17 cellular contexts compared by ENCODE assay signal in genomic region chr11:105577645-105578044, GRCh38. TPM values are rescaled to one million over a fixed set of nuclear protein-coding genes. Genes with fewer than 3 reads are reported as not detected.
DNase-seq lines count a peak whose midpoint lies in the region; ATAC-seq and TF ChIP-seq lines count a peak whose summit lies in the region.
"Had no signal": no experiment of that assay in that cellular context is flagged by ENCODE, and none has a peak within 500 bp of the region (broad histone marks: within the 10 kb centered on the region; RNA-seq: fewer than 3 reads in every experiment).

No MANE protein-coding gene starts in this region.

- H3K4me3 Mint-ChIP-seq in endodermal cell, result no peak overlapping the region
- H3K4me3 Mint-ChIP-seq: activated CD8-positive, alpha-beta T cell treated with anti-CD3 and anti-CD28 coated beads for 36 hours; mesothelial cell of epicardium had no signal

- H3K36me3 ChIP-seq in endodermal cell (ENCODE audit: control insufficient read depth, insufficient read depth, low read length), result no peaks in the 10 kb centered on the region
- no peaks in the 10 kb centered on the region for H3K36me3 ChIP-seq in upper lobe of right lung
- H3K36me3 ChIP-seq: esophagus squamous epithelium had no signal

- peaks cover 5% of the 10 kb centered on the region for H3K27me3 ChIP-seq in endodermal cell (ENCODE audit: control insufficient read depth, insufficient read depth, low read length, poor library complexity, severe bottlenecking)
- no peaks in the 10 kb centered on the region for H3K27me3 ChIP-seq in upper lobe of right lung
- H3K27me3 ChIP-seq: esophagus squamous epithelium had no signal

- intact Hi-C loops in upper lobe of right lung (cut with DNase I), result no loop called here

- ATAC-seq in upper lobe of right lung (no peak), GM19463 (IDR thresholded peaks at IDR 0.05; ENCODE audit: unreplicated experiment) (no peak)
- ATAC-seq: A549; activated CD8-positive, alpha-beta T cell treated with anti-CD3 and anti-CD28 coated beads for 36 hours had no signal

- no peaks in the 10 kb centered on the region for H3K36me3 Mint-ChIP-seq in endodermal cell (ENCODE audit: low read depth)
- H3K36me3 Mint-ChIP-seq: mesothelial cell of epicardium had no signal

- in situ Hi-C loops in G401 (cut with HindIII; ENCODE audit: low sequenced_read_pairs), result no loop called here

- peaks cover 8% of the 10 kb centered on the region for H3K27me3 Mint-ChIP-seq in endodermal cell (ENCODE audit: insufficient read depth)
- H3K27me3 Mint-ChIP-seq: activated CD8-positive, alpha-beta T cell treated with anti-CD3 and anti-CD28 coated beads for 36 hours had no signal

- H3K9me3 Mint-ChIP-seq in endodermal cell, result no peaks in the 10 kb centered on the region
- H3K9me3 Mint-ChIP-seq: activated CD8-positive, alpha-beta T cell treated with anti-CD3 and anti-CD28 coated beads for 36 hours had no signal

- H3K4me1 ChIP-seq in endodermal cell (ENCODE audit: control insufficient read depth, insufficient read depth, low read length) (no peaks in the 10 kb centered on the region), upper lobe of right lung (no peaks in the 10 kb centered on the region)
- H3K4me1 ChIP-seq: A549, esophagus squamous epithelium, parathyroid adenoma had no signal

- H3K4me3 ChIP-seq in endodermal cell (ENCODE audit: low read length) (no peak overlapping the region), upper lobe of right lung (no peak overlapping the region)
- H3K4me3 ChIP-seq: A549, esophagus squamous epithelium had no signal

- no peak overlapping the region for H3K27ac Mint-ChIP-seq in endodermal cell
- H3K27ac Mint-ChIP-seq: activated CD8-positive, alpha-beta T cell treated with anti-CD3 and anti-CD28 coated beads for 36 hours; mesothelial cell of epicardium had no signal

- POLR2A ChIA-PET in RWPE1 (lab: Yijun Ruan, JAX; ENCODE audit: low non-redundant PET), result no interaction called here

- peak; percentile 0 for DNase-seq in NOMO-1 treated with DMSO at 0.1 percent for 48 hours (lab: John Stamatoyannopoulos, UW; ENCODE audit: unreplicated experiment)
- DNase-seq in NOMO-1 treated with dmso at 0.1 percent for 144 hours (lab: John Stamatoyannopoulos, UW; ENCODE audit: unreplicated experiment), result no peak
- DNase-seq in RWPE1 (ENCODE audit: low spot score), result peak; percentile 2
- no peak for DNase-seq in endodermal cell
- DNase-seq in renal cortical epithelial cell (ENCODE audit: low read depth), result peak; percentile 15
- DNase-seq in G401 (ENCODE audit: low spot score), result no peak
- DNase-seq in upper lobe of right lung, result no peak
- DNase-seq: activated CD8-positive, alpha-beta T cell treated with anti-CD3 and anti-CD28 coated beads for 36 hours; esophagus squamous epithelium; NCI-H2081 treated with DMSO at 0.1 percent for 48 hours; stimulated activated CD8-positive, alpha-beta memory T cell treated with anti-CD3 and anti-CD28 coated beads, Interleukin-4, amount 100 ng/mL, for 48 hours had no signal

- no peak overlapping the region for H3K27ac ChIP-seq in RWPE1
- no peak overlapping the region for H3K27ac ChIP-seq in endodermal cell (ENCODE audit: low read depth, low read length)
- H3K27ac ChIP-seq in upper lobe of right lung, result no peak overlapping the region
- H3K27ac ChIP-seq: A549, esophagus squamous epithelium, parathyroid adenoma had no signal

- no peak overlapping the region for H3K9ac ChIP-seq in endodermal cell (ENCODE audit: extremely low read depth, low read length, poor library complexity, severe bottlenecking)
- H3K9ac ChIP-seq: parathyroid adenoma had no signal

- no peaks in the 10 kb centered on the region for H3K4me1 Mint-ChIP-seq in endodermal cell

- TF ChIP-seq CTCF in RWPE1 (conservative IDR thresholded peaks at IDR 0.05; ENCODE audit: low read depth), result no peak
- peak; percentile 41 for TF ChIP-seq CTCF in endodermal cell (conservative IDR thresholded peaks at IDR 0.05)
- no peak for TF ChIP-seq CTCF in upper lobe of right lung (IDR thresholded peaks at IDR 0.05)

- H3K9me3 ChIP-seq in endodermal cell (ENCODE audit: control insufficient read depth, low read length), result no peaks in the 10 kb centered on the region
- no peaks in the 10 kb centered on the region for H3K9me3 ChIP-seq in upper lobe of right lung
- H3K9me3 ChIP-seq: A549, esophagus squamous epithelium had no signal

- WGBS in endodermal cell (ENCODE audit: insufficient coverage in 1 of 2, insufficient read length in 1 of 2), 2 experiments, result 89 to 100% methylated on average over 2 of the region's 2 CpGs

- CTCF ChIA-PET in RWPE1 (lab: Yijun Ruan, JAX), result no interaction called here

RNA-seq across cellular contexts. Expression of gene GRIA4, which starts 32.2 kb away (rescaled TPM):
- total RNA-seq in endodermal cell, result under 1 TPM; 0.18 to 0.37 TPM
- polyA plus RNA-seq in endodermal cell (2013, experiment 1 of 2), result 3.7 TPM
- polyA plus RNA-seq in endodermal cell (2013, experiment 2 of 2), result 3.3 TPM
- total RNA-seq in renal cortical epithelial cell, result 0.05 and 3.1 TPM in 2 replicates
- total RNA-seq in G401 (2014; rRNA removed; shearing (Covaris generic)), result not detected in 2 replicates
- total RNA-seq in upper lobe of right lung, result not detected
- total RNA-seq: activated CD8-positive, alpha-beta T cell treated with anti-CD3 and anti-CD28 coated beads for 36 hours; esophagus squamous epithelium; OCI-LY7; T-helper 2 cell treated with Interferon-gamma antibody and Interleukin-4, amounts not matched to agents 100 ng/mL and 5 ng/mL, for 36 hours had no signal
- polyA plus RNA-seq: A549 had no signal

Comparison
In these comparisons a context has a peak if more than half of its experiments do, and no peak if none do; other contexts are left out.
1. DNase-seq: peak in NOMO-1 treated with DMSO at 0.1 percent for 48 hours (single experiment), RWPE1 (single experiment) and renal cortical epithelial cell (single experiment); none in NOMO-1 treated with dmso at 0.1 percent for 144 hours (single experiment), endodermal cell (single experiment), G401 (single experiment) and upper lobe of right lung (single experiment).